In genomic region chr20:32582659-32583580, GRCh38 we compare ENCODE assay signal across 8 cellular contexts. TPM values are rescaled to one million over a fixed set of nuclear protein-coding genes. Genes with fewer than 3 reads are reported as not detected.
DNase-seq lines count a peak whose midpoint lies in the region; ATAC-seq, FAIRE-seq and TF ChIP-seq lines count a peak whose summit lies in the region.

No MANE protein-coding gene starts in this region.

- H3K27ac ChIP-seq in OCI-LY1 (ENCODE audit: low read depth, low read length, poor library complexity, severe bottlenecking) = no peak overlapping the region
- peak overlapping the region; percentile 49 to 78 (median 55) for H3K27ac ChIP-seq in stomach

- no peak for FAIRE-seq in HTR-8/SVneo (lab: Jason Lieb, UNC)

- H3K79me2 ChIP-seq in OCI-LY1 (ENCODE audit: insufficient read depth, low read length) = no peaks in the 10 kb centered on the region

- peak overlapping the region; percentile 99 for H3K4me2 ChIP-seq in OCI-LY1 (ENCODE audit: low read length)

- H3K9ac ChIP-seq in OCI-LY1 (ENCODE audit: low read length) = peak overlapping the region; percentile 37; the same call in 1 of the 2 replicates

- intact Hi-C loops in stomach (cut with DNase I; ENCODE audit: low total_unique reads) = no loop called here

- H3K36me3 ChIP-seq in OCI-LY1 (ENCODE audit: insufficient read depth, low read length) (no peaks in the 10 kb centered on the region), stomach (no peaks in the 10 kb centered on the region)

- WGBS in stomach, 5 donors = 6 to 50% (median 8%) methylated on average over 7 to 82 of the region's 91 CpGs

- TF ChIP-seq CTCF in OCI-LY1 (IDR thresholded peaks at IDR 0.05; ENCODE audit: low read length) (no peak), stomach (IDR thresholded peaks at IDR 0.05) (no peak)

- H3K9me2 ChIP-seq in OCI-LY1 (ENCODE audit: low read depth, low read length) = no peaks in the 10 kb centered on the region

- H3K9me3 ChIP-seq in OCI-LY1 (ENCODE audit: low read length) (no peaks in the 10 kb centered on the region), stomach (no peaks in the 10 kb centered on the region)

- TF ChIP-seq EP300 in stomach (IDR thresholded peaks at IDR 0.05) = no peak

- H4K20me1 ChIP-seq in OCI-LY1 (ENCODE audit: insufficient read depth, low read length) = no peaks in the 10 kb centered on the region

- ATAC-seq in GM18511 (IDR thresholded peaks at IDR 0.05; ENCODE audit: unreplicated experiment) = no peak

- H2AFZ ChIP-seq in OCI-LY1 (ENCODE audit: low read length) = no peak overlapping the region

- peak; percentile 51 for DNase-seq in astrocyte of the hippocampus (ENCODE audit: low read depth, low spot score)
- peak; percentile 67 for DNase-seq in islet precursor cell
- no peak for DNase-seq in stomach
- DNase-seq in HTR-8/SVneo (ENCODE audit: insufficient read length, low spot score) = no peak
- DNase-seq in OCI-M2 (lab: John Stamatoyannopoulos, UW; ENCODE audit: unreplicated experiment) = no peak

- TF ChIP-seq POLR2A in stomach (IDR thresholded peaks at IDR 0.05) = no peak

- H3K4me3 ChIP-seq in GM08714 (ENCODE audit: low read length) (peak overlapping the region; percentile 40; the same call in 1 of the 2 replicates), OCI-LY1 (ENCODE audit: low read depth, low read length, poor library complexity, severe bottlenecking) (peak overlapping the region; percentile 74), stomach (peak overlapping the region; percentile 59 to 83 (median 74))

- H3K4me1 ChIP-seq in OCI-LY1 (ENCODE audit: insufficient read depth, low read length, severe bottlenecking) = no peaks in the 10 kb centered on the region
- H3K4me1 ChIP-seq in stomach = peaks cover 21 to 49% (median 31%) of the 10 kb centered on the region in 4 donors

- peaks cover 8% of the 10 kb centered on the region for H3K27me3 ChIP-seq in OCI-LY1 (ENCODE audit: insufficient read depth, low read length)
- H3K27me3 ChIP-seq in stomach = peaks cover 0 to 54% (median 33%) of the 10 kb centered on the region in 3 donors

- H3F3A ChIP-seq in OCI-LY1 (ENCODE audit: insufficient read depth, low read length) = no peaks in the 10 kb centered on the region

RNA-seq across cellular contexts. Expression of gene NOL4L, which starts 2.2 kb away (rescaled TPM):
- total RNA-seq in stomach = 10 to 100 TPM; 12.5 to 54.0 (median 29.0) TPM
- polyA plus RNA-seq in stomach = 1 to 10 TPM; 3.8 to 8.3 (median 7.6) TPM

Comparison
In these comparisons a context has a peak if more than half of its experiments do, and no peak if none do; other contexts are left out.
1. DNase-seq: peak in astrocyte of the hippocampus (single experiment) and islet precursor cell (single experiment); none in stomach (single experiment), HTR-8/SVneo (single experiment) and OCI-M2 (single experiment).
2. Peak in every context shown above with its lines, with median percentiles within 50 percentile points of each other: H3K4me3 ChIP-seq.